8 cellular contexts compared by ENCODE assay signal in genomic region chr12:40106202-40106533, GRCh38. TPM values are rescaled to one million over a fixed set of nuclear protein-coding genes. Genes with fewer than 3 reads are reported as not detected.
DNase-seq lines count a peak whose midpoint lies in the region; FAIRE-seq and TF ChIP-seq lines count a peak whose summit lies in the region.

No MANE protein-coding gene starts in this region.

- H4K20me1 ChIP-seq in osteoblast (ENCODE audit: insufficient read depth, low read length), result no peaks in the 10 kb centered on the region

- peak overlapping the region; percentile 61 for H3K4me3 Mint-ChIP-seq in endodermal cell

- no peaks in the 10 kb centered on the region for H3K9me3 Mint-ChIP-seq in endodermal cell

- FAIRE-seq in RCC 7860 (lab: Jason Lieb, UNC) (no peak), HTR-8/SVneo (lab: Jason Lieb, UNC) (no peak)

- 47 to 97% methylated on average over 4 to 9 of the region's 9 CpGs for WGBS in endodermal cell (ENCODE audit: insufficient coverage in 1 of 2, insufficient read length in 1 of 2), 2 experiments

- peak overlapping the region; percentile 63 for H2AFZ ChIP-seq in osteoblast (ENCODE audit: low read length)

- in situ Hi-C loops in GM13976 (cut with MboI; ENCODE audit: low sequenced_read_pairs, unreplicated experiment), result loop anchor here (25.0 kb wide), 1 partner anchor 344 kb away; no protein-coding TSS in a partner anchor

- H3K9ac ChIP-seq in ES-I3 (ENCODE audit: low read depth, low read length), result peak overlapping the region; percentile 85
- H3K9ac ChIP-seq in endodermal cell (ENCODE audit: extremely low read depth, low read length, poor library complexity, severe bottlenecking), result no peak overlapping the region

- peaks cover 11% of the 10 kb centered on the region for H3K27me3 Mint-ChIP-seq in endodermal cell (ENCODE audit: insufficient read depth)

- DNase-seq in NCI-H748 treated with DMSO at 0.1 percent for 48 hours (lab: John Stamatoyannopoulos, UW) (peak; percentile 57), endodermal cell (no peak), osteoblast (ENCODE audit: insufficient read length, low spot score, missing footprints) (no peak), GOT3 (lab: John Stamatoyannopoulos, UW) (no peak), RCC 7860 (ENCODE audit: low spot score) (no peak), GM13976 (ENCODE audit: low spot score) (no peak), HTR-8/SVneo (ENCODE audit: insufficient read length, low spot score) (no peak)

- peaks cover 8% of the 10 kb centered on the region for H3K27me3 ChIP-seq in endodermal cell (ENCODE audit: control insufficient read depth, insufficient read depth, low read length, poor library complexity, severe bottlenecking)
- peaks cover 7% of the 10 kb centered on the region for H3K27me3 ChIP-seq in osteoblast (ENCODE audit: insufficient read depth, low read length)

- peaks cover 7% of the 10 kb centered on the region for H3K79me2 ChIP-seq in osteoblast (ENCODE audit: insufficient read depth, low read length)

- H3K9me3 ChIP-seq in ES-I3 (ENCODE audit: control insufficient read depth, insufficient read depth, low read length) (no peaks in the 10 kb centered on the region), endodermal cell (ENCODE audit: control insufficient read depth, low read length) (no peaks in the 10 kb centered on the region), osteoblast (ENCODE audit: low read depth, low read length) (no peaks in the 10 kb centered on the region)

- peak overlapping the region; percentile 78 for H3K4me2 ChIP-seq in osteoblast (ENCODE audit: insufficient read depth, low read length)

- H3K27ac Mint-ChIP-seq in endodermal cell, result no peak overlapping the region

- H3K27ac ChIP-seq in endodermal cell (ENCODE audit: low read depth, low read length) (no peak overlapping the region), osteoblast (ENCODE audit: low read depth, low read length) (no peak overlapping the region)

- peaks cover 40% of the 10 kb centered on the region for H3K4me1 Mint-ChIP-seq in endodermal cell

- H3K4me1 ChIP-seq in ES-I3 (ENCODE audit: insufficient read depth, low read length) (peaks cover 7% of the 10 kb centered on the region; the same call in 1 of the 2 replicates), endodermal cell (ENCODE audit: control insufficient read depth, insufficient read depth, low read length) (no peaks in the 10 kb centered on the region), osteoblast (ENCODE audit: insufficient read depth, low read length) (peaks cover 18% of the 10 kb centered on the region)

- TF ChIP-seq CTCF in endodermal cell (conservative IDR thresholded peaks at IDR 0.05) (no peak), osteoblast (IDR thresholded peaks at IDR 0.05; ENCODE audit: extremely low read depth, low read depth, low read length) (no peak), GM13976 (IDR thresholded peaks at IDR 0.05; ENCODE audit: borderline replicate concordance, control extremely low read depth, extremely low read depth, insufficient read depth, missing control alignments) (no peak)

- peak overlapping the region; percentile 79 for H3K4me3 ChIP-seq in endodermal cell (ENCODE audit: low read length)
- H3K4me3 ChIP-seq in osteoblast (ENCODE audit: insufficient read depth, low read length), result peak overlapping the region; percentile 87

- H3K36me3 ChIP-seq in ES-I3 (ENCODE audit: insufficient read depth, low read length) (no peaks in the 10 kb centered on the region), endodermal cell (ENCODE audit: control insufficient read depth, insufficient read depth, low read length) (no peaks in the 10 kb centered on the region), osteoblast (ENCODE audit: insufficient read depth, low read length) (no peaks in the 10 kb centered on the region)

- H3K36me3 Mint-ChIP-seq in endodermal cell (ENCODE audit: low read depth), result no peaks in the 10 kb centered on the region

RNA-seq across cellular contexts. Expression of gene SLC2A13, which starts 0.3 kb away (rescaled TPM):
- total RNA-seq in endodermal cell (10 to 100 TPM; 10.3 to 12.9 TPM), osteoblast (12.3 and 13.8 TPM in 2 replicates)
- 6.8 TPM for polyA plus RNA-seq in endodermal cell (2013, experiment 1 of 2)
- 5.5 TPM for polyA plus RNA-seq in endodermal cell (2013, experiment 2 of 2)
